28 cellular contexts compared by ENCODE assay signal in the genomic region with DNA sequence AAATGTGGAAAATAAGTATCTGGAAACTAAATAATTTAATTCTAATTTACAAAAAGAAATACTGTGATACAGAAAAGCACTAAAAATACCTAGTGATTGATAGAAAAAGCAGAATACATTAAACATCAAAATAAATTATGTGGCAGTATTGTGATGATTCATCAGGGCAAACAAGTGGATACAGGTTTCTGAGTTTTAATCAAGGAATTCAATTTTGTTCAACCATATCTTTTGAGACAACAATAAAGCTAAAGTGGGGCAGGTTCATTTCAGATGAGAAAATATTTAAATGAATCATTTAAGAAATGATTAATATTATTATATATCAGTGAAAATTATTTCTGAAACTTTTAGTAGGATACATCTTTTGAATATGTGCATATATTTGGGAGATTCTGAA.
"Had no signal": no experiment of that assay in that cellular context is flagged by ENCODE, and none has a peak within 500 bp of the region (broad histone marks: within the 10 kb centered on the region; RNA-seq: fewer than 3 reads in every experiment).

No MANE protein-coding gene starts in this region.

- H3K27me3 Mint-ChIP-seq: progenitor cell of endocrine pancreas; stimulated activated naive B cell treated with anti-CD40 and anti-IgM and Interleukin-4, amounts not matched to agents 10 μg/mL and 1 μg/mL and 100 μg/mL, for 72 hours; stimulated activated naive CD8-positive, alpha-beta T cell treated with anti-CD3 and anti-CD28 coated beads, Interleukin-15, Interleukin-2, amounts not matched to agents 100 ng/mL and 50 ng/mL, for 24 hours had no signal

- H3K4me2 ChIP-seq: neural progenitor cell had no signal

- H3K27me3 ChIP-seq: neural progenitor cell, ovary, right lobe of liver, sigmoid colon, stomach, thyroid gland, tibial nerve, upper lobe of left lung, vagina had no signal

- FAIRE-seq: small intestine, urothelium cell line had no signal

- H3K4me3 Mint-ChIP-seq: nephron; neural progenitor cell; stimulated activated effector memory CD8-positive, alpha-beta T cell treated with anti-CD3 and anti-CD28 coated beads, Interleukin-12 subunit alpha, Interleukin-12 subunit beta, amount 100 ng/mL, for 72 hours; stimulated activated naive B cell treated with anti-CD40 and anti-IgM and Interleukin-4, amounts not matched to agents 10 μg/mL and 1 μg/mL and 100 μg/mL, for 72 hours; stimulated activated naive CD8-positive, alpha-beta T cell treated with anti-CD3 and anti-CD28 coated beads, Interleukin-15, Interleukin-2, amounts not matched to agents 100 ng/mL and 50 ng/mL, for 24 hours had no signal

- H3K9me3 Mint-ChIP-seq: nephron; neural progenitor cell; stimulated activated naive B cell treated with anti-CD40 and anti-IgM and Interleukin-4, amounts not matched to agents 10 μg/mL and 1 μg/mL and 100 μg/mL, for 72 hours; stimulated activated naive CD8-positive, alpha-beta T cell treated with anti-CD3 and anti-CD28 coated beads, Interleukin-15, Interleukin-2, amounts not matched to agents 100 ng/mL and 50 ng/mL, for 24 hours had no signal

- DNase-seq: occipital lobe; ovary; posterior cingulate gyrus; psoas muscle; right cardiac atrium; right lobe of liver; sigmoid colon; small intestine; stimulated activated CD4-positive, alpha-beta T cell treated with anti-CD3 and anti-CD28 coated beads, Interleukin-15, amount 100 ng/mL, for 24 hours; stimulated activated CD4-positive, alpha-beta T cell treated with anti-CD3 and anti-CD28 coated beads, Interleukin-2, amount 100 ng/mL, for 24 hours; stimulated activated CD4-positive, alpha-beta T cell treated with anti-CD3 and anti-CD28 coated beads, Interleukin-2, amount 100 ng/mL, for 48 hours; stimulated activated CD4-positive, alpha-beta T cell treated with anti-CD3 and anti-CD28 coated beads, Interleukin-4, amount 100 ng/mL, for 24 hours; stimulated activated naive B cell treated with anti-CD40 and anti-IgM and Interleukin-4, amounts not matched to agents 10 μg/mL and 1 μg/mL and 100 μg/mL, for 72 hours; stimulated activated naive CD4-positive, alpha-beta T cell treated with Interleukin-2 at 50 U/mL for 16 hours; stomach; thyroid gland; trophoblast cell; upper lobe of left lung had no signal

- H2AFZ ChIP-seq: neural progenitor cell, parathyroid adenoma had no signal

- ATAC-seq: psoas muscle; right cardiac atrium; right lobe of liver; stimulated activated effector memory CD8-positive, alpha-beta T cell treated with anti-CD3 and anti-CD28 coated beads, Interleukin-12 subunit alpha, Interleukin-12 subunit beta, amount 100 ng/mL, for 72 hours; stimulated activated naive B cell treated with anti-CD40 and anti-IgM and Interleukin-4, amounts not matched to agents 10 μg/mL and 1 μg/mL and 100 μg/mL, for 72 hours had no signal

- H3K4me1 ChIP-seq: neural progenitor cell, parathyroid adenoma, psoas muscle, right lobe of liver, sigmoid colon, stomach, thyroid gland, tibial nerve, upper lobe of left lung, vagina had no signal

- H3K27ac ChIP-seq: neural progenitor cell, ovary, parathyroid adenoma, psoas muscle, right lobe of liver, sigmoid colon, stomach, thoracic aorta, thyroid gland, tibial nerve, upper lobe of left lung, vagina had no signal

- H3K4me1 Mint-ChIP-seq: nephron; stimulated activated effector memory CD8-positive, alpha-beta T cell treated with anti-CD3 and anti-CD28 coated beads, Interleukin-12 subunit alpha, Interleukin-12 subunit beta, amount 100 ng/mL, for 72 hours; stimulated activated naive B cell treated with anti-CD40 and anti-IgM and Interleukin-4, amounts not matched to agents 10 μg/mL and 1 μg/mL and 100 μg/mL, for 72 hours had no signal

- H3K9me3 ChIP-seq: ovary, psoas muscle, right lobe of liver, sigmoid colon, stomach, thoracic aorta, thyroid gland, tibial nerve, upper lobe of left lung, vagina had no signal

- H3K79me2 ChIP-seq: parathyroid adenoma had no signal

- H3K27ac Mint-ChIP-seq: nephron; neural progenitor cell; progenitor cell of endocrine pancreas; stimulated activated effector memory CD8-positive, alpha-beta T cell treated with anti-CD3 and anti-CD28 coated beads, Interleukin-12 subunit alpha, Interleukin-12 subunit beta, amount 100 ng/mL, for 72 hours; stimulated activated naive B cell treated with anti-CD40 and anti-IgM and Interleukin-4, amounts not matched to agents 10 μg/mL and 1 μg/mL and 100 μg/mL, for 72 hours; stimulated activated naive CD8-positive, alpha-beta T cell treated with anti-CD3 and anti-CD28 coated beads, Interleukin-15, Interleukin-2, amounts not matched to agents 100 ng/mL and 50 ng/mL, for 24 hours had no signal

- H3K4me3 ChIP-seq: neural progenitor cell, ovary, psoas muscle, right lobe of liver, sigmoid colon, stomach, thoracic aorta, thyroid gland, tibial nerve, upper lobe of left lung, vagina had no signal

- H3K36me3 ChIP-seq: neural progenitor cell, ovary, right lobe of liver, sigmoid colon, stomach, thoracic aorta, thyroid gland, tibial nerve, upper lobe of left lung, vagina had no signal

- H3K36me3 Mint-ChIP-seq: neural progenitor cell; stimulated activated effector memory CD8-positive, alpha-beta T cell treated with anti-CD3 and anti-CD28 coated beads, Interleukin-12 subunit alpha, Interleukin-12 subunit beta, amount 100 ng/mL, for 72 hours; stimulated activated naive B cell treated with anti-CD40 and anti-IgM and Interleukin-4, amounts not matched to agents 10 μg/mL and 1 μg/mL and 100 μg/mL, for 72 hours had no signal

- H3K9ac ChIP-seq: neural progenitor cell, parathyroid adenoma had no signal
